In genomic region chr6:41896280-41896679, GRCh38 we compare ENCODE assay signal across 10 cellular contexts. TPM values are rescaled to one million over a fixed set of nuclear protein-coding genes. Genes with fewer than 3 reads are reported as not detected.
DNase-seq lines count a peak whose midpoint lies in the region; ATAC-seq and TF ChIP-seq lines count a peak whose summit lies in the region.
"Had no signal": no experiment of that assay in that cellular context is flagged by ENCODE, and none has a peak within 500 bp of the region (broad histone marks: within the 10 kb centered on the region; RNA-seq: fewer than 3 reads in every experiment).

No MANE protein-coding gene starts in this region.

- no peaks in the 10 kb centered on the region for H3K36me3 Mint-ChIP-seq in activated CD4-positive, alpha-beta T cell treated with anti-CD3 and anti-CD28 coated beads for 36 hours (ENCODE audit: low read depth)
- no peaks in the 10 kb centered on the region for H3K36me3 Mint-ChIP-seq in T-cell

- no peak for DNase-seq in activated CD4-positive, alpha-beta T cell treated with anti-CD3 and anti-CD28 coated beads for 36 hours
- no peak for DNase-seq in activated CD4-positive, alpha-beta T cell treated with anti-CD3 and anti-CD28 coated beads for 4 hours
- no peak for DNase-seq in T-cell
- DNase-seq in foreskin fibroblast: no peak
- DNase-seq in stomach: no peak
- DNase-seq in GM13977 (ENCODE audit: low spot score): no peak
- DNase-seq: NCI-H2029 had no signal

- intact Hi-C loops in activated CD4-positive, alpha-beta T cell treated with anti-CD3 and anti-CD28 coated beads for 36 hours (cut with DNase I, micrococcal nuclease): loop anchor here in 1 of 2 experiments (5.0 kb wide), 1 partner anchor 349 kb away; the partner anchor contains the start of gene FOXP4
- intact Hi-C loops in stomach (cut with DNase I; ENCODE audit: low total_unique reads): no loop called here

- in situ Hi-C loops in GM13977 (cut with MboI; ENCODE audit: low pct_unique_long_range_greater_than_20kb, low sequenced_read_pairs, unreplicated experiment): no loop called here

- POLR2A ChIA-PET in activated CD4-positive, alpha-beta T cell treated with anti-CD3 and anti-CD28 coated beads for 36 hours (lab: Charles Lee): interaction anchor here (0.6 to 1.1 kb wide), 3 partner anchors 68 to 850 kb away, joined by 4 to 13 read pairs (median 6); partner anchors contain the start of gene TBCC
- POLR2A ChIA-PET in T-cell (lab: Charles Lee): interaction anchor here in 1 of 2 donors (0.7 kb wide), 2 partner anchors 18 to 144 kb away, joined by 5 to 11 read pairs; no protein-coding TSS in a partner anchor

- H3K4me3 ChIP-seq in foreskin fibroblast (ENCODE audit: low read depth in 1 of 2, low read length in 2 of 2) (peak overlapping the region; percentile 69 to 90), stomach (peak overlapping the region in 3 of 4 donors; percentile 71 to 74 (median 73))

- H3K4me1 Mint-ChIP-seq in activated CD4-positive, alpha-beta T cell treated with anti-CD3 and anti-CD28 coated beads for 36 hours: peaks cover 13% of the 10 kb centered on the region
- H3K4me1 Mint-ChIP-seq in T-cell: peaks cover 9 to 17% (median 11%) of the 10 kb centered on the region in 3 donors

- peak overlapping the region in 4 of 5 donors; percentile 80 to 89 (median 88) for H3K27ac ChIP-seq in stomach

- H3K27ac Mint-ChIP-seq in activated CD4-positive, alpha-beta T cell treated with anti-CD3 and anti-CD28 coated beads for 36 hours: peak overlapping the region; percentile 95
- H3K27ac Mint-ChIP-seq in T-cell: peak overlapping the region; percentile 70 to 88
- H3K27ac Mint-ChIP-seq: stimulated activated effector memory CD8-positive, alpha-beta T cell treated with anti-CD3 and anti-CD28 coated beads, Interleukin-12 subunit alpha, Interleukin-12 subunit beta, amount 100 ng/mL, for 72 hours had no signal

- H3K9me3 ChIP-seq in stomach: no peaks in the 10 kb centered on the region

- H3K36me3 ChIP-seq in stomach: peaks cover 0 to 3% (median under 1%) of the 10 kb centered on the region in 4 donors

- CTCF ChIA-PET in activated CD4-positive, alpha-beta T cell treated with anti-CD3 and anti-CD28 coated beads for 36 hours (lab: Charles Lee): interaction anchor here (1.3 to 2.8 kb wide), 5 partner anchors 21 to 149 kb away, joined by 3 to 23 read pairs (median 5); partner anchors contain the start of genes BYSL, MED20 and TOMM6
- CTCF ChIA-PET in T-cell (lab: Charles Lee): interaction anchor here (0.6 to 2.5 kb wide), 7 partner anchors 25 to 318 kb away, joined by 4 to 23 read pairs (median 6); partner anchors contain the start of genes BYSL (in 1 of the 2), MED20 (in 1 of the 2), TAF8 (in 1 of the 2) and TOMM6 (in 1 of the 2)

- 40 to 54% (median 47%) methylated on average over 3 of the region's 3 CpGs for WGBS in stomach, 5 donors

- no peaks in the 10 kb centered on the region for H3K9me3 Mint-ChIP-seq in activated CD4-positive, alpha-beta T cell treated with anti-CD3 and anti-CD28 coated beads for 36 hours (ENCODE audit: low read depth)
- H3K9me3 Mint-ChIP-seq in T-cell: no peaks in the 10 kb centered on the region
- H3K9me3 Mint-ChIP-seq: stimulated activated effector memory CD8-positive, alpha-beta T cell treated with anti-CD3 and anti-CD28 coated beads, Interleukin-12 subunit alpha, Interleukin-12 subunit beta, amount 100 ng/mL, for 72 hours had no signal

- H3K27me3 Mint-ChIP-seq in activated CD4-positive, alpha-beta T cell treated with anti-CD3 and anti-CD28 coated beads for 36 hours: no peaks in the 10 kb centered on the region
- no peaks in the 10 kb centered on the region for H3K27me3 Mint-ChIP-seq in T-cell

- H3K27me3 ChIP-seq in stomach: no peaks in the 10 kb centered on the region

- no peak for TF ChIP-seq EP300 in stomach (IDR thresholded peaks at IDR 0.05)

- peaks cover 5 to 35% (median 25%) of the 10 kb centered on the region in 4 donors for H3K4me1 ChIP-seq in stomach

- TF ChIP-seq CTCF in foreskin fibroblast (IDR thresholded peaks at IDR 0.05; ENCODE audit: low read depth, low read length): no peak
- no peak for TF ChIP-seq CTCF in stomach (IDR thresholded peaks at IDR 0.05)
- TF ChIP-seq CTCF in GM13977 (IDR thresholded peaks at IDR 0.05; ENCODE audit: extremely low read depth, insufficient read depth, missing control alignments): no peak

- no peak for ATAC-seq in activated CD4-positive, alpha-beta T cell treated with anti-CD3 and anti-CD28 coated beads for 36 hours
- ATAC-seq in T-cell (replicated peaks in 1 of 4) (no peak), HG03457 (IDR thresholded peaks at IDR 0.05; ENCODE audit: unreplicated experiment) (no peak), GM21360 (IDR thresholded peaks at IDR 0.05; ENCODE audit: unreplicated experiment) (no peak)

- no peak for TF ChIP-seq POLR2A in stomach (IDR thresholded peaks at IDR 0.05)

- H3K4me3 Mint-ChIP-seq in activated CD4-positive, alpha-beta T cell treated with anti-CD3 and anti-CD28 coated beads for 36 hours: no peak overlapping the region
- H3K4me3 Mint-ChIP-seq in T-cell: peak overlapping the region in 1 of 3 donors; percentile 31
- H3K4me3 Mint-ChIP-seq: stimulated activated effector memory CD8-positive, alpha-beta T cell treated with anti-CD3 and anti-CD28 coated beads, Interleukin-12 subunit alpha, Interleukin-12 subunit beta, amount 100 ng/mL, for 72 hours had no signal

RNA-seq across cellular contexts. Expression of gene USP49, which starts 1.1 kb away (rescaled TPM):
- 1 to 10 TPM; 5.6 to 7.3 TPM for total RNA-seq in activated CD4-positive, alpha-beta T cell treated with anti-CD3 and anti-CD28 coated beads for 36 hours
- 1 to 10 TPM; 2.5 to 5.2 (median 3.3) TPM for total RNA-seq in T-cell
- total RNA-seq in stomach: 10 to 100 TPM in 2 of 5 donors, 1 to 10 TPM in 3; 4.0 to 26.3 (median 5.7) TPM
- polyA plus RNA-seq in stomach: 1 to 10 TPM in 1 of 3 donors, under 1 TPM in 2; 0.50 to 1.2 (median 0.58) TPM

RNA-seq across cellular contexts. Expression of gene MED20, which starts 24.7 kb away (rescaled TPM):
- total RNA-seq in activated CD4-positive, alpha-beta T cell treated with anti-CD3 and anti-CD28 coated beads for 36 hours: 10 to 100 TPM; 19.4 to 21.6 TPM
- 10 to 100 TPM in 3 of 5 donors, 1 to 10 TPM in 2; 5.4 to 12.1 (median 11.1) TPM for total RNA-seq in T-cell
- 10 to 100 TPM in 4 of 5 donors, 1 to 10 TPM in 1; 1.2 to 34.4 (median 18.8) TPM for total RNA-seq in stomach
- 1 to 10 TPM; 6.1 to 9.8 (median 7.2) TPM for polyA plus RNA-seq in stomach

RNA-seq across cellular contexts. Expression of gene BYSL, which starts 25.0 kb away (rescaled TPM):
- total RNA-seq in activated CD4-positive, alpha-beta T cell treated with anti-CD3 and anti-CD28 coated beads for 36 hours: 10 to 100 TPM; 51.6 to 56.0 TPM
- 10 to 100 TPM in 3 of 5 donors, 1 to 10 TPM in 2; 3.5 to 20.5 (median 15.0) TPM for total RNA-seq in T-cell
- 10 to 100 TPM in 2 of 5 donors, 1 to 10 TPM in 2, not detected in 1; 1.8 to 65.2 (median 10.1) TPM for total RNA-seq in stomach
- 10 to 100 TPM in 2 of 3 donors, 1 to 10 TPM in 1; 8.6 to 11.9 (median 10.6) TPM for polyA plus RNA-seq in stomach

RNA-seq across cellular contexts. Expression of gene CCND3, which starts 45.3 kb away (rescaled TPM):
- 100 to 1,000 TPM; 625 to 806 TPM for total RNA-seq in activated CD4-positive, alpha-beta T cell treated with anti-CD3 and anti-CD28 coated beads for 36 hours
- 100 to 1,000 TPM; 265 to 532 (median 284) TPM for total RNA-seq in T-cell
- total RNA-seq in stomach: 100 to 1,000 TPM in 2 of 5 donors, 10 to 100 TPM in 3; 40.6 to 193 (median 84.2) TPM
- 10 to 100 TPM; 75.3 to 77.2 (median 75.9) TPM for polyA plus RNA-seq in stomach
